8 cellular contexts compared by ENCODE assay signal in genomic region chr2:70861774-70862644, GRCh38. TPM values are rescaled to one million over a fixed set of nuclear protein-coding genes. Genes with fewer than 3 reads are reported as not detected.
DNase-seq lines count a peak whose midpoint lies in the region; ATAC-seq and TF ChIP-seq lines count a peak whose summit lies in the region.

No MANE protein-coding gene starts in this region.

- in situ Hi-C loops in KBM-7 (cut with MboI; ENCODE audit: low pct_unique_long_range_greater_than_20kb, low sequenced_read_pairs) = no loop called here
- in situ Hi-C loops in Panc1 (cut with HindIII; ENCODE audit: low pct_unique_long_range_greater_than_20kb, low sequenced_read_pairs) = no loop called here

- H3K27me3 Mint-ChIP-seq in activated T-cell treated with anti-CD3 and anti-CD28 coated beads, Interleukin-2, amount 50 U/mL, for 4 hours (ENCODE audit: low read depth) = peaks cover 38% of the 10 kb centered on the region
- H3K27me3 Mint-ChIP-seq in nephron (ENCODE audit: low read depth) = peaks cover 88% of the 10 kb centered on the region

- H3K36me3 ChIP-seq in Panc1 (ENCODE audit: control insufficient read depth, insufficient read depth, low read length) = no peaks in the 10 kb centered on the region

- no peaks in the 10 kb centered on the region for H3K36me3 Mint-ChIP-seq in activated T-cell treated with anti-CD3 and anti-CD28 coated beads, Interleukin-2, amount 50 U/mL, for 4 hours (ENCODE audit: insufficient read depth)
- no peaks in the 10 kb centered on the region for H3K36me3 Mint-ChIP-seq in nephron (ENCODE audit: low read depth)

- no peak overlapping the region for H3K27ac ChIP-seq in Panc1 (ENCODE audit: low read length)

- no peaks in the 10 kb centered on the region for H3K9me3 ChIP-seq in Panc1 (ENCODE audit: control insufficient read depth, insufficient read depth, low read depth, low read length)

- intact Hi-C loops in Panc1 (cut with micrococcal nuclease; ENCODE audit: unreplicated experiment) = loop anchor here (2.0 to 5.0 kb wide), 2 partner anchors 75 to 85 kb away; no protein-coding TSS in a partner anchor

- H3K9me3 Mint-ChIP-seq in activated T-cell treated with anti-CD3 and anti-CD28 coated beads, Interleukin-2, amount 50 U/mL, for 4 hours = no peaks in the 10 kb centered on the region
- H3K9me3 Mint-ChIP-seq in nephron = no peaks in the 10 kb centered on the region

- POLR2A ChIA-PET in Panc1 (lab: Charles Lee) = no interaction called here

- H3K4me3 Mint-ChIP-seq in activated T-cell treated with anti-CD3 and anti-CD28 coated beads, Interleukin-2, amount 50 U/mL, for 4 hours = no peak overlapping the region
- H3K4me3 Mint-ChIP-seq in nephron = no peak overlapping the region

- peaks cover 15% of the 10 kb centered on the region for H3K27me3 ChIP-seq in Panc1 (ENCODE audit: control insufficient read depth, insufficient read depth, low read length)

- ATAC-seq in Panc1 (peak; percentile 93), GM19324 (IDR thresholded peaks at IDR 0.05; ENCODE audit: low FRiP score, unreplicated experiment) (no peak)
- ATAC-seq in activated T-cell treated with anti-CD3 and anti-CD28 coated beads, Interleukin-2, amount 50 U/mL, for 4 hours = peak; percentile 80 to 84

- no peak overlapping the region for H3K4me3 ChIP-seq in Panc1 (ENCODE audit: low read depth in 2 of 2, low read length in 2 of 2)

- peak; percentile 97 for TF ChIP-seq CTCF in GM10266 (IDR thresholded peaks at IDR 0.05; ENCODE audit: control insufficient read depth, insufficient read depth, low read depth, missing control alignments)
- TF ChIP-seq CTCF in Panc1 (IDR thresholded peaks at IDR 0.05) = peak; percentile 99
- peak; percentile 95 to 97 (median 95) for TF ChIP-seq CTCF in nephron (IDR thresholded peaks at IDR 0.05; ENCODE audit: unreplicated experiment in 3 of 3)

- no peaks in the 10 kb centered on the region for H3K4me1 ChIP-seq in Panc1 (ENCODE audit: control insufficient read depth, insufficient read depth, low read length)

- H3K27ac Mint-ChIP-seq in nephron = no peak overlapping the region

- peak; percentile 70 for DNase-seq in GM10266 (ENCODE audit: extremely low spot score)
- DNase-seq in KBM-7 = peak; percentile 84
- DNase-seq in Panc1 (ENCODE audit: low read depth, low spot score) = peak; percentile 48
- peak; percentile 65 for DNase-seq in activated T-cell treated with anti-CD3 and anti-CD28 coated beads, Interleukin-2, amount 50 U/mL, for 4 hours
- DNase-seq in fibroblast of gingiva (ENCODE audit: low read depth) = peak; percentile 60
- DNase-seq in stimulated activated naive CD4-positive, alpha-beta T cell treated with Interleukin-2 at 50 U/mL for 16 hours (lab: John Stamatoyannopoulos, UW) = peak; percentile 37

- no TSS peak for BruUV-seq in Panc1 (replicated peaks; lab: Mats Ljungman, UMichigan)

- CTCF ChIA-PET in Panc1 (lab: Charles Lee) = interaction anchor here (1.2 to 1.4 kb wide), 2 partner anchors 85 to 86 kb away, joined by 3 to 4 read pairs; no protein-coding TSS in a partner anchor

- peaks cover 2% of the 10 kb centered on the region for H3K4me1 Mint-ChIP-seq in activated T-cell treated with anti-CD3 and anti-CD28 coated beads, Interleukin-2, amount 50 U/mL, for 4 hours (ENCODE audit: low read depth)
- peaks cover 10% of the 10 kb centered on the region for H3K4me1 Mint-ChIP-seq in nephron

RNA-seq across cellular contexts. Expression of gene CD207, which starts 26.4 kb away (rescaled TPM):
- not detected for total RNA-seq in Panc1 (2021; ENCODE audit: unreplicated experiment)
- not detected for polyA plus RNA-seq in Panc1 (2012; ENCODE audit: insufficient read length)
- total RNA-seq in activated T-cell treated with anti-CD3 and anti-CD28 coated beads, Interleukin-2, amount 50 U/mL, for 4 hours = not detected

RNA-seq across cellular contexts. Expression of gene VAX2, which starts 38.4 kb away (rescaled TPM):
- 1.0 TPM for total RNA-seq in Panc1 (2021; ENCODE audit: unreplicated experiment)
- 2.4 TPM for polyA plus RNA-seq in Panc1 (2012; ENCODE audit: insufficient read length)
- total RNA-seq in activated T-cell treated with anti-CD3 and anti-CD28 coated beads, Interleukin-2, amount 50 U/mL, for 4 hours = under 1 TPM in 1 of 3 donors, not detected in 2; 0.11 TPM

RNA-seq across cellular contexts. Expression of gene CLEC4F, which starts 41.6 kb away (rescaled TPM):
- not detected for total RNA-seq in Panc1 (2021; ENCODE audit: unreplicated experiment)
- polyA plus RNA-seq in Panc1 (2012; ENCODE audit: insufficient read length) = not detected
- not detected for total RNA-seq in activated T-cell treated with anti-CD3 and anti-CD28 coated beads, Interleukin-2, amount 50 U/mL, for 4 hours
